In the genomic region with DNA sequence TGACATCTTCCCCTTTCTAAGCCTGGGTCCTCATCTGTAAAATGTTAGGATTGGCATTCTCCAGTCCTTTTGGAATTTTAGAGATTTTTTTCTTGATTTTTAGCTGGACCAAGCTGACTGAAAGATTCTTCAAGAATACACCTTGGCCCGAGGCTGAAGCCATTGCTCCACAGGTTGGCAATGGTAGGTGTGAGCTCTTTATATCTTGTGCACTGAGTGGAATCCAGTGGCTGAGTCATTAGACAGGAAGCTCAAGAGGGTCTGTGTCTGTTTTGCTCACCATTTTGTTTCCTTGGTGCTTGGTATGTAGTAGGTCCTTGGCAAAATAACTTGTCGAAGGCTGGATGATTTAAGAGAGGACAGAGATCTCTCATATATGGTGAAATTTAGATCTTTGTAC, we compare ENCODE assay signal across 1 cellular context.
TF ChIP-seq lines count a peak whose summit lies in the region.

No MANE protein-coding gene starts in this region.

TF ChIP-seq in endothelial cell of umbilical vein, 7 proteins besides CTCF, POLR2A, EP300 and RAD21:
- TF ChIP-seq MYC (IDR thresholded peaks at IDR 0.05; ENCODE audit: low read depth, low read length) (no peak), JUN (IDR thresholded peaks at IDR 0.05; ENCODE audit: borderline replicate concordance, insufficient read depth, insufficient read length, low read depth) (no peak), FOS (IDR thresholded peaks at IDR 0.05; ENCODE audit: borderline replicate concordance, insufficient read depth, low read length) (no peak), POLR2AphosphoS5 (IDR thresholded peaks at IDR 0.05; ENCODE audit: insufficient read depth, low read depth, low read length) (no peak), GATA2 (IDR thresholded peaks at IDR 0.05; ENCODE audit: insufficient read depth, insufficient read length, low read depth, low read length) (no peak), EZH2 (IDR thresholded peaks at IDR 0.05; ENCODE audit: borderline replicate concordance, low read depth, low read length, severe bottlenecking) (no peak)
- TF ChIP-seq, protein P1, sequence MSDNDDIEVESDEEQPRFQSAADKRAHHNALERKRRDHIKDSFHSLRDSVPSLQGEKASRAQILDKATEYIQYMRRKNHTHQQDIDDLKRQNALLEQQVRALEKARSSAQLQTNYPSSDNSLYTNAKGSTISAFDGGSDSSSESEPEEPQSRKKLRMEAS (IDR thresholded peaks at IDR 0.05; ENCODE audit: insufficient read depth, insufficient read length) = no peak
